ENCODE assay signal across 8 cellular contexts in genomic region chr11:57658023-57658361, GRCh38. TPM values are rescaled to one million over a fixed set of nuclear protein-coding genes. Genes with fewer than 3 reads are reported as not detected.
DNase-seq lines count a peak whose midpoint lies in the region; FAIRE-seq lines count a peak whose summit lies in the region.

No MANE protein-coding gene starts in this region.

- peak overlapping the region; percentile 67 for H3K27ac ChIP-seq in temporal lobe (ENCODE audit: low read depth, low read length)

- peaks cover 32% of the 10 kb centered on the region for H3K4me1 Mint-ChIP-seq in T-helper 1 cell treated with Interleukin-12 subunit alpha and Interleukin-12 subunit beta and Interleukin-4 antibody, amounts not matched to agents 30 μg/mL and 1 μg/mL, for 36 hours (ENCODE audit: low read depth)
- H3K4me1 Mint-ChIP-seq in activated T-helper 1 cell treated with anti-CD3 and anti-CD28 coated beads, Interleukin-12 subunit alpha, Interleukin-12 subunit beta, Interleukin-2, Interleukin-4 antibody, amounts not matched to agents 30 ng/mL and 10 ng/mL and 1 ng/mL, durations not matched to agents 14 hours and 24 hours and 36 hours (ENCODE audit: low read depth) = peaks cover 18% of the 10 kb centered on the region
- peaks cover 25 to 34% of the 10 kb centered on the region in 2 donors for H3K4me1 Mint-ChIP-seq in immature natural killer cell

- DNase-seq in T-helper 1 cell = no peak
- no peak for DNase-seq in activated T-helper 1 cell treated with anti-CD3 and anti-CD28 coated beads, Interleukin-12 subunit alpha, Interleukin-12 subunit beta, Interleukin-2, Interleukin-4 antibody, amounts not matched to agents 30 ng/mL and 10 ng/mL and 1 ng/mL, durations not matched to agents 14 hours and 24 hours and 36 hours (ENCODE audit: low spot score)
- no peak for DNase-seq in immature natural killer cell
- DNase-seq in kidney glomerular epithelial cell (lab: John Stamatoyannopoulos, UW) = no peak
- DNase-seq in NCI-H446 treated with DMSO at 0.1 percent for 48 hours (lab: John Stamatoyannopoulos, UW) = no peak
- no peak for DNase-seq in RCC 7860 (ENCODE audit: low spot score)

- peaks cover 29% of the 10 kb centered on the region for H3K36me3 Mint-ChIP-seq in T-helper 1 cell treated with Interleukin-12 subunit alpha and Interleukin-12 subunit beta and Interleukin-4 antibody, amounts not matched to agents 30 μg/mL and 1 μg/mL, for 36 hours (ENCODE audit: low read depth)
- peaks cover 25% of the 10 kb centered on the region for H3K36me3 Mint-ChIP-seq in activated T-helper 1 cell treated with anti-CD3 and anti-CD28 coated beads, Interleukin-12 subunit alpha, Interleukin-12 subunit beta, Interleukin-2, Interleukin-4 antibody, amounts not matched to agents 30 ng/mL and 10 ng/mL and 1 ng/mL, durations not matched to agents 14 hours and 24 hours and 36 hours (ENCODE audit: low read depth)
- H3K36me3 Mint-ChIP-seq in immature natural killer cell = peaks cover 8 to 22% (median 17%) of the 10 kb centered on the region in 3 donors

- intact Hi-C loops in activated T-helper 1 cell treated with anti-CD3 and anti-CD28 coated beads, Interleukin-12 subunit alpha, Interleukin-12 subunit beta, Interleukin-2, Interleukin-4 antibody, amounts not matched to agents 30 ng/mL and 10 ng/mL and 1 ng/mL, durations not matched to agents 14 hours and 24 hours and 36 hours (cut with micrococcal nuclease) = loop anchor here (5.0 kb wide), 2 partner anchors 144 to 336 kb away; partner anchors contain the start of gene TNKS1BP1

- peak overlapping the region; percentile 88 for H3K27ac Mint-ChIP-seq in T-helper 1 cell treated with Interleukin-12 subunit alpha and Interleukin-12 subunit beta and Interleukin-4 antibody, amounts not matched to agents 30 μg/mL and 1 μg/mL, for 36 hours
- H3K27ac Mint-ChIP-seq in activated T-helper 1 cell treated with anti-CD3 and anti-CD28 coated beads, Interleukin-12 subunit alpha, Interleukin-12 subunit beta, Interleukin-2, Interleukin-4 antibody, amounts not matched to agents 30 ng/mL and 10 ng/mL and 1 ng/mL, durations not matched to agents 14 hours and 24 hours and 36 hours = peak overlapping the region; percentile 95
- H3K27ac Mint-ChIP-seq in immature natural killer cell = peak overlapping the region; percentile 94 to 98 (median 96)

- no peaks in the 10 kb centered on the region for H3K9me3 Mint-ChIP-seq in T-helper 1 cell treated with Interleukin-12 subunit alpha and Interleukin-12 subunit beta and Interleukin-4 antibody, amounts not matched to agents 30 μg/mL and 1 μg/mL, for 36 hours
- H3K9me3 Mint-ChIP-seq in activated T-helper 1 cell treated with anti-CD3 and anti-CD28 coated beads, Interleukin-12 subunit alpha, Interleukin-12 subunit beta, Interleukin-2, Interleukin-4 antibody, amounts not matched to agents 30 ng/mL and 10 ng/mL and 1 ng/mL, durations not matched to agents 14 hours and 24 hours and 36 hours = no peaks in the 10 kb centered on the region
- no peaks in the 10 kb centered on the region for H3K9me3 Mint-ChIP-seq in immature natural killer cell

- peak overlapping the region; percentile 94 for H3K4me3 Mint-ChIP-seq in T-helper 1 cell treated with Interleukin-12 subunit alpha and Interleukin-12 subunit beta and Interleukin-4 antibody, amounts not matched to agents 30 μg/mL and 1 μg/mL, for 36 hours
- peak overlapping the region; percentile 96 for H3K4me3 Mint-ChIP-seq in activated T-helper 1 cell treated with anti-CD3 and anti-CD28 coated beads, Interleukin-12 subunit alpha, Interleukin-12 subunit beta, Interleukin-2, Interleukin-4 antibody, amounts not matched to agents 30 ng/mL and 10 ng/mL and 1 ng/mL, durations not matched to agents 14 hours and 24 hours and 36 hours
- peak overlapping the region; percentile 95 to 99 (median 95) for H3K4me3 Mint-ChIP-seq in immature natural killer cell

- no peaks in the 10 kb centered on the region for H3K27me3 Mint-ChIP-seq in T-helper 1 cell treated with Interleukin-12 subunit alpha and Interleukin-12 subunit beta and Interleukin-4 antibody, amounts not matched to agents 30 μg/mL and 1 μg/mL, for 36 hours (ENCODE audit: low read depth)
- no peaks in the 10 kb centered on the region for H3K27me3 Mint-ChIP-seq in activated T-helper 1 cell treated with anti-CD3 and anti-CD28 coated beads, Interleukin-12 subunit alpha, Interleukin-12 subunit beta, Interleukin-2, Interleukin-4 antibody, amounts not matched to agents 30 ng/mL and 10 ng/mL and 1 ng/mL, durations not matched to agents 14 hours and 24 hours and 36 hours (ENCODE audit: insufficient read depth)
- peaks cover 0 to 6% (median 2%) of the 10 kb centered on the region in 3 donors for H3K27me3 Mint-ChIP-seq in immature natural killer cell (ENCODE audit: low read depth in 3 of 3)

- no peak for FAIRE-seq in RCC 7860 (lab: Jason Lieb, UNC)

RNA-seq across cellular contexts. Expression of gene CLP1, which starts 0.4 kb away (rescaled TPM):
- 17.8 and 19.1 TPM in 2 replicates for total RNA-seq in activated T-helper 1 cell treated with anti-CD3 and anti-CD28 coated beads, Interleukin-12 subunit alpha, Interleukin-12 subunit beta, Interleukin-2, Interleukin-4 antibody, amounts not matched to agents 30 ng/mL and 10 ng/mL and 1 ng/mL, durations not matched to agents 14 hours and 24 hours and 36 hours
- 10 to 100 TPM; 18.4 to 36.7 (median 20.9) TPM for polyA plus RNA-seq in immature natural killer cell
- 9.8 TPM for total RNA-seq in temporal lobe

RNA-seq across cellular contexts. Expression of gene YPEL4, which starts 8.3 kb away (rescaled TPM):
- total RNA-seq in activated T-helper 1 cell treated with anti-CD3 and anti-CD28 coated beads, Interleukin-12 subunit alpha, Interleukin-12 subunit beta, Interleukin-2, Interleukin-4 antibody, amounts not matched to agents 30 ng/mL and 10 ng/mL and 1 ng/mL, durations not matched to agents 14 hours and 24 hours and 36 hours = 0.26 and 0.39 TPM in 2 replicates
- polyA plus RNA-seq in immature natural killer cell = under 1 TPM in 1 of 3 donors, not detected in 2; 0.09 TPM
- 3.7 TPM for total RNA-seq in temporal lobe

RNA-seq across cellular contexts. Expression of gene ZDHHC5, which starts 9.9 kb away (rescaled TPM):
- 78.4 and 79.1 TPM in 2 replicates for total RNA-seq in activated T-helper 1 cell treated with anti-CD3 and anti-CD28 coated beads, Interleukin-12 subunit alpha, Interleukin-12 subunit beta, Interleukin-2, Interleukin-4 antibody, amounts not matched to agents 30 ng/mL and 10 ng/mL and 1 ng/mL, durations not matched to agents 14 hours and 24 hours and 36 hours
- 10 to 100 TPM; 19.0 to 46.8 (median 24.3) TPM for polyA plus RNA-seq in immature natural killer cell
- total RNA-seq in temporal lobe = 16.0 TPM

RNA-seq across cellular contexts. Expression of gene MED19, which starts 54.0 kb away (rescaled TPM):
- total RNA-seq in activated T-helper 1 cell treated with anti-CD3 and anti-CD28 coated beads, Interleukin-12 subunit alpha, Interleukin-12 subunit beta, Interleukin-2, Interleukin-4 antibody, amounts not matched to agents 30 ng/mL and 10 ng/mL and 1 ng/mL, durations not matched to agents 14 hours and 24 hours and 36 hours = 14.9 TPM in 2 replicates
- 10 to 100 TPM; 12.6 to 19.7 (median 19.6) TPM for polyA plus RNA-seq in immature natural killer cell
- total RNA-seq in temporal lobe = 24.1 TPM

RNA-seq across cellular contexts. Expression of gene TMX2, which starts 54.4 kb away (rescaled TPM):
- 95.9 and 96.8 TPM in 2 replicates for total RNA-seq in activated T-helper 1 cell treated with anti-CD3 and anti-CD28 coated beads, Interleukin-12 subunit alpha, Interleukin-12 subunit beta, Interleukin-2, Interleukin-4 antibody, amounts not matched to agents 30 ng/mL and 10 ng/mL and 1 ng/mL, durations not matched to agents 14 hours and 24 hours and 36 hours
- 100 to 1,000 TPM in 1 of 3 donors, 10 to 100 TPM in 2; 59.3 to 139 (median 72.1) TPM for polyA plus RNA-seq in immature natural killer cell
- total RNA-seq in temporal lobe = 38.4 TPM
